In genomic region chr11:103488021-103488420, GRCh38 we compare ENCODE assay signal across 18 cellular contexts.
A peak's percentile ranks its signal among the peaks of the same experiment; 100 is the strongest.
DNase-seq lines count a peak whose midpoint lies in the region; ATAC-seq and TF ChIP-seq lines count a peak whose summit lies in the region.
"Had no signal": no experiment of that assay in that cellular context is flagged by ENCODE, and none has a peak within 500 bp of the region (broad histone marks: within the 10 kb centered on the region; RNA-seq: fewer than 3 reads in every experiment).

No MANE protein-coding gene starts in this region.

- H3K4me3 Mint-ChIP-seq in activated T-helper 1 cell treated with anti-CD3 and anti-CD28 coated beads, Interleukin-12 subunit alpha, Interleukin-12 subunit beta, Interleukin-2, Interleukin-4 antibody, amounts not matched to agents 30 ng/mL and 10 ng/mL and 1 ng/mL, durations not matched to agents 14 hours and 24 hours and 36 hours: no peak overlapping the region
- H3K4me3 Mint-ChIP-seq: activated B cell treated with CpG ODN at 0.5 μM for 24 hours; stimulated activated naive B cell treated with anti-CD40 and anti-IgM and Interleukin-4, amounts not matched to agents 10 μg/mL and 1 μg/mL and 100 μg/mL, for 72 hours had no signal

- no peak for ATAC-seq in GM19452 (IDR thresholded peaks at IDR 0.05; ENCODE audit: unreplicated experiment)
- ATAC-seq: stimulated activated naive B cell treated with anti-CD40 and anti-IgM and Interleukin-4, amounts not matched to agents 10 μg/mL and 1 μg/mL and 100 μg/mL, for 72 hours had no signal

- intact Hi-C loops in activated T-helper 1 cell treated with anti-CD3 and anti-CD28 coated beads, Interleukin-12 subunit alpha, Interleukin-12 subunit beta, Interleukin-2, Interleukin-4 antibody, amounts not matched to agents 30 ng/mL and 10 ng/mL and 1 ng/mL, durations not matched to agents 14 hours and 24 hours and 36 hours (cut with micrococcal nuclease): loop anchor here (5.0 kb wide), 1 partner anchor 911 kb away; no protein-coding TSS in a partner anchor
- intact Hi-C loops in ovary (cut with DNase I): no loop called here

- peak overlapping the region; percentile 48; the same call in 1 of the 2 replicates for H3K27ac ChIP-seq in MM.1S (ENCODE audit: low read length)
- H3K27ac ChIP-seq in ovary: no peak overlapping the region
- H3K27ac ChIP-seq: left ventricle myocardium inferior, Peyer's patch, SK-N-MC, thyroid gland had no signal

- H3K4me3 ChIP-seq in MM.1S (ENCODE audit: low read length) (no peak overlapping the region), ovary (no peak overlapping the region)
- H3K4me3 ChIP-seq: left ventricle myocardium inferior, MG63, Peyer's patch, SK-N-MC, thyroid gland had no signal

- peak overlapping the region; percentile 40; the same call in 1 of the 2 replicates for H2AFZ ChIP-seq in MM.1S (ENCODE audit: low read length)

- no peaks in the 10 kb centered on the region for H3F3A ChIP-seq in MM.1S (ENCODE audit: insufficient read depth, low read length)

- H3K27me3 ChIP-seq in MM.1S (replicated peaks; ENCODE audit: insufficient read depth, low read length) (no peaks in the 10 kb centered on the region), ovary (no peaks in the 10 kb centered on the region)
- H3K27me3 ChIP-seq: MG63, Peyer's patch, thyroid gland had no signal

- H3K36me3 ChIP-seq in MM.1S (replicated peaks; ENCODE audit: insufficient read depth, low read length): no peaks in the 10 kb centered on the region
- no peaks in the 10 kb centered on the region for H3K36me3 ChIP-seq in ovary
- H3K36me3 ChIP-seq: left ventricle myocardium inferior, MG63, Peyer's patch, thyroid gland had no signal

- H3K27me3 Mint-ChIP-seq in activated T-helper 1 cell treated with anti-CD3 and anti-CD28 coated beads, Interleukin-12 subunit alpha, Interleukin-12 subunit beta, Interleukin-2, Interleukin-4 antibody, amounts not matched to agents 30 ng/mL and 10 ng/mL and 1 ng/mL, durations not matched to agents 14 hours and 24 hours and 36 hours (ENCODE audit: insufficient read depth): no peaks in the 10 kb centered on the region
- H3K27me3 Mint-ChIP-seq: activated B cell treated with CpG ODN at 0.5 μM for 24 hours; CD4-positive, CD25-positive, alpha-beta regulatory T cell; stimulated activated naive B cell treated with anti-CD40 and anti-IgM and Interleukin-4, amounts not matched to agents 10 μg/mL and 1 μg/mL and 100 μg/mL, for 72 hours had no signal

- H3K9me3 ChIP-seq in MM.1S (replicated peaks; ENCODE audit: insufficient read depth, low read length) (no peaks in the 10 kb centered on the region), ovary (no peaks in the 10 kb centered on the region)
- H3K9me3 ChIP-seq: left ventricle myocardium inferior, Peyer's patch had no signal

- peaks cover 10% of the 10 kb centered on the region for H3K9me3 Mint-ChIP-seq in activated T-helper 1 cell treated with anti-CD3 and anti-CD28 coated beads, Interleukin-12 subunit alpha, Interleukin-12 subunit beta, Interleukin-2, Interleukin-4 antibody, amounts not matched to agents 30 ng/mL and 10 ng/mL and 1 ng/mL, durations not matched to agents 14 hours and 24 hours and 36 hours
- H3K9me3 Mint-ChIP-seq: activated B cell treated with CpG ODN at 0.5 μM for 24 hours had no signal

- TF ChIP-seq POLR2A in ovary (IDR thresholded peaks at IDR 0.05): no peak

- no peaks in the 10 kb centered on the region for H4K20me1 ChIP-seq in MM.1S (ENCODE audit: insufficient read depth, low read length)

- H3K4me1 ChIP-seq in MM.1S (ENCODE audit: low read length) (peaks cover 6% of the 10 kb centered on the region), ovary (ENCODE audit: insufficient read depth) (no peaks in the 10 kb centered on the region)
- H3K4me1 ChIP-seq: left ventricle myocardium inferior, Peyer's patch, thyroid gland had no signal

- no peak overlapping the region for H3K4me2 ChIP-seq in MM.1S (ENCODE audit: low read depth, low read length)

- H3K27ac Mint-ChIP-seq in activated T-helper 1 cell treated with anti-CD3 and anti-CD28 coated beads, Interleukin-12 subunit alpha, Interleukin-12 subunit beta, Interleukin-2, Interleukin-4 antibody, amounts not matched to agents 30 ng/mL and 10 ng/mL and 1 ng/mL, durations not matched to agents 14 hours and 24 hours and 36 hours: peak overlapping the region; percentile 12
- H3K27ac Mint-ChIP-seq: activated B cell treated with CpG ODN at 0.5 μM for 24 hours; CD4-positive, CD25-positive, alpha-beta regulatory T cell; stimulated activated naive B cell treated with anti-CD40 and anti-IgM and Interleukin-4, amounts not matched to agents 10 μg/mL and 1 μg/mL and 100 μg/mL, for 72 hours had no signal

- H3K4me1 Mint-ChIP-seq in activated T-helper 1 cell treated with anti-CD3 and anti-CD28 coated beads, Interleukin-12 subunit alpha, Interleukin-12 subunit beta, Interleukin-2, Interleukin-4 antibody, amounts not matched to agents 30 ng/mL and 10 ng/mL and 1 ng/mL, durations not matched to agents 14 hours and 24 hours and 36 hours (ENCODE audit: low read depth): peaks cover 15% of the 10 kb centered on the region
- H3K4me1 Mint-ChIP-seq: activated B cell treated with CpG ODN at 0.5 μM for 24 hours; CD4-positive, CD25-positive, alpha-beta regulatory T cell had no signal

- no peak for TF ChIP-seq CTCF in MM.1S (IDR thresholded peaks at IDR 0.05; ENCODE audit: low read length)
- no peak for TF ChIP-seq CTCF in ovary (IDR thresholded peaks at IDR 0.05)

- DNase-seq in ELR (ENCODE audit: low read depth): peak; percentile 22
- peak; percentile 66 for DNase-seq in MM.1S
- no peak for DNase-seq in activated T-helper 1 cell treated with anti-CD3 and anti-CD28 coated beads, Interleukin-12 subunit alpha, Interleukin-12 subunit beta, Interleukin-2, Interleukin-4 antibody, amounts not matched to agents 30 ng/mL and 10 ng/mL and 1 ng/mL, durations not matched to agents 14 hours and 24 hours and 36 hours (ENCODE audit: low spot score)
- peak; percentile 23 for DNase-seq in iris pigment epithelial cell (ENCODE audit: low read depth)
- DNase-seq in ovary: no peak
- no peak for DNase-seq in GM19238 (ENCODE audit: insufficient read length, low spot score)
- DNase-seq: activated B cell treated with CpG ODN at 0.5 μM for 24 hours; activated gamma-delta T cell; effector CD8-positive, alpha-beta T cell; left ventricle myocardium inferior; MG63; NCI-H748 treated with DMSO at 0.1 percent for 48 hours; Peyer's patch; stimulated activated naive B cell treated with anti-CD40 and anti-IgM and Interleukin-4, amounts not matched to agents 10 μg/mL and 1 μg/mL and 100 μg/mL, for 72 hours; thyroid gland had no signal

- no peak for TF ChIP-seq EP300 in ovary (IDR thresholded peaks at IDR 0.05)

- no peak overlapping the region for H3K9ac ChIP-seq in MM.1S (ENCODE audit: low read length)

- H3K79me2 ChIP-seq in MM.1S (ENCODE audit: low read length): no peaks in the 10 kb centered on the region

- H3K36me3 Mint-ChIP-seq in activated T-helper 1 cell treated with anti-CD3 and anti-CD28 coated beads, Interleukin-12 subunit alpha, Interleukin-12 subunit beta, Interleukin-2, Interleukin-4 antibody, amounts not matched to agents 30 ng/mL and 10 ng/mL and 1 ng/mL, durations not matched to agents 14 hours and 24 hours and 36 hours (ENCODE audit: low read depth): no peaks in the 10 kb centered on the region
- H3K36me3 Mint-ChIP-seq: CD4-positive, CD25-positive, alpha-beta regulatory T cell; stimulated activated naive B cell treated with anti-CD40 and anti-IgM and Interleukin-4, amounts not matched to agents 10 μg/mL and 1 μg/mL and 100 μg/mL, for 72 hours had no signal

- H3K9me2 ChIP-seq in MM.1S (replicated peaks; ENCODE audit: insufficient read depth, low read length): no peaks in the 10 kb centered on the region

Comparison
In these comparisons a context has a peak if more than half of its experiments do, and no peak if none do; other contexts are left out.
1. DNase-seq: peak in ELR (single experiment), MM.1S (single experiment) and iris pigment epithelial cell (single experiment); none in activated T-helper 1 cell treated with anti-CD3 and anti-CD28 coated beads, Interleukin-12 subunit alpha, Interleukin-12 subunit beta, Interleukin-2, Interleukin-4 antibody, amounts not matched to agents 30 ng/mL and 10 ng/mL and 1 ng/mL, durations not matched to agents 14 hours and 24 hours and 36 hours (single experiment), ovary (0 of 5) and GM19238 (single experiment).